10 cellular contexts compared by ENCODE assay signal in the genomic region with DNA sequence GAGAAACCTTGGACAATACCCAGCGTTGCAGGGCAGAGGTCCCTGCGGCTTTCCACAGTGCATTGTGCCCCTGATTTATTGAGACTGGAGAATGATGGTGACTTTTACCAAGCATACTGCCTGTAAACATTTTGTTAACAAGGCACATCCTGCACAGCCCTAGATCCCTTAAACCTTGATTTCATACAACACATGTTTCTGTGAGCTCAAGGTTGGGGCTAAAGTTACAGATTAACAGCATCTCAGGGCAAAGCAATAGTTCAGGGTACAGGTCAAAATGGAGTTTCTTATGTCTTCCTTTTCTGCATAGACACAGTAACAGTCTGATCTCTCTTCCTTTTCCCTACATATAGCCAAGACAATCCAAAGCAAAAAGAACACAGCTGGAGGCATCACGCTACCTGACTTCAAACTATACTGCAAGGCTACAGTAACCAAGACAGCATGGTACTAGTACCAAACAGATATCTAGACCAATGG. TPM values are rescaled to one million over a fixed set of nuclear protein-coding genes. Genes with fewer than 3 reads are reported as not detected.
"Had no signal": no experiment of that assay in that cellular context is flagged by ENCODE, and none has a peak within 500 bp of the region (broad histone marks: within the 10 kb centered on the region; RNA-seq: fewer than 3 reads in every experiment).

No MANE protein-coding gene starts in this region.

RNA-seq across cellular contexts. Expression of gene CARMIL3, which starts 26.8 kb away (rescaled TPM):
- total RNA-seq: PC-3, PC-9, SJSA1 had no signal

RNA-seq across cellular contexts. Expression of gene CPNE6, which starts 46.4 kb away (rescaled TPM):
- total RNA-seq: OCI-LY7, PC-3, PC-9, Right ventricle myocardium inferior, Right ventricle myocardium superior, RPMI7951, SJCRH30, SJSA1, SK-MEL-5 had no signal
- polyA plus RNA-seq: SK-N-SH had no signal
